ENCODE assay signal across 36 cellular contexts in the genomic region with DNA sequence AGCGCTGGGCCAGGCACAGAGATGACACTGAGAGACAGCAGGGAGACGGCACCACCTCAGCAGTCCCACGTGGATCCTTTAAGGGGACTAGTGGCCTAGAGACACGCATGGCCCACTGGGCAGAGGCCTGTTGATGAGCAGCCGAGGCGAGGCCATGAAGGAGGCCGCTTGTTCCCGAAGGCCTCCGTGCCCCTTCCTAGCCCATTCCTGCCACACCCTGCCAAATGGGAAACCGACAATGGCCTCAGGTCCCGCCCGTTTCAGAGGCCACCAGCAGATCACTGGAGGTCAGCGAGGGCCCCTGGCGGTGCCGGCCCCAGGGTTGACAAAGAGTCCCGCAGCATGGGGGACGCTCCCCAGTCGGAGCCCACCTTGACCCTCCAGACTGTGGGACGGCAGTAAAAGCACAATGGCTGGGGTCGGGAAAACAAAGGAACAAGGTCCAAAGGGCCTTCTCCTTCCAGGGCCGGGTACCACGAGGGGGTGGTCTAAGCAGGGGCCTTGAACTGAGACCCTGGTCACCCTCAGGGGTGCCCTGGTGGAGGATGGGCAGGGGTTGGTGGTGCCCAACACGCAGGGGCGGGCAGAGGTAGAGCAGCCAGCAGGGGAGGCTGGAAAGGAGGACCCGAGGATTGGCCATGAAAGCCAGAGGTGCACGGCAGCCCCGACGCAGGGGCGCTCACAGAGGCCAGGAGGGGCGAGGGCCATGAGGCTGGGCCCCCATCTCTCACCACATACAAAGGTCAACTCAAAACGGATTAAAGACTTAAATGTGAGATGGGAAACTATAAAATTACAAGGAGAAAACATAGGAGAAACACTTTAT. TPM values are rescaled to one million over a fixed set of nuclear protein-coding genes. Genes with fewer than 3 reads are reported as not detected.
"Had no signal": no experiment of that assay in that cellular context is flagged by ENCODE, and none has a peak within 500 bp of the region (broad histone marks: within the 10 kb centered on the region; RNA-seq: fewer than 3 reads in every experiment).

No MANE protein-coding gene starts in this region.

- H3K27me3 ChIP-seq: adrenal gland, body of pancreas, brain microvascular endothelial cell had no signal

- H3K4me3 ChIP-seq: adrenal gland, body of pancreas, breast epithelium had no signal

- ATAC-seq: activated CD8-positive, alpha-beta T cell treated with anti-CD3 and anti-CD28 coated beads for 36 hours; activated naive CD4-positive, alpha-beta T cell treated with anti-CD3 and anti-CD28 coated beads, Interleukin-2, amount 50 U/mL, for 72 hours; activated T-cell treated with anti-CD3 and anti-CD28 coated beads, Interleukin-2, amount 50 U/mL, for 4 hours; activated T-cell treated with anti-CD3 and anti-CD28 coated beads, Interleukin-2, amount 50 U/mL, for 72 hours; activated T-helper 17 cell treated with anti-CD3 and anti-CD28 coated beads, Interleukin-2, amount 50 U/mL, for 72 hours; body of pancreas had no signal

- H3K4me1 ChIP-seq: adrenal gland, breast epithelium had no signal

- H3K27ac ChIP-seq: adrenal gland, body of pancreas, brain microvascular endothelial cell, breast epithelium, VCaP had no signal

- DNase-seq: activated B cell treated with CpG ODN at 0.5 μM for 24 hours; activated CD4-positive, alpha-beta memory T cell treated with anti-CD3 and anti-CD28 coated beads for 36 hours; activated CD4-positive, alpha-beta T cell treated with anti-CD3 and anti-CD28 coated beads for 4 hours; activated CD4-positive, alpha-beta T cell treated with anti-CD3 and anti-CD28 coated beads, Interleukin-2, amount 10 ng/mL, durations not matched to agents 24 days and 14 days; activated CD4-positive, alpha-beta T cell treated with anti-CD3 and anti-CD28 coated beads, Interleukin-2, amount 50 U/mL, for 1 hour; activated CD4-positive, alpha-beta T cell treated with anti-CD3 and anti-CD28 coated beads, Interleukin-2, amount 50 U/mL, for 4 hours; activated CD4-positive, CD25-positive, alpha-beta regulatory T cell treated with anti-CD3 and anti-CD28 coated beads, Interleukin-2, amount 50 U/mL, for 72 hours; activated CD8-positive, alpha-beta memory T cell treated with anti-CD3 and anti-CD28 coated beads, Interleukin-2, amount 50 U/mL, for 4 hours; activated CD8-positive, alpha-beta T cell treated with anti-CD3 and anti-CD28 coated beads for 36 hours; activated effector memory CD4-positive, alpha-beta T cell treated with anti-CD3 and anti-CD28 coated beads, Interleukin-2, amount 50 U/mL, for 16 hours; activated gamma-delta T cell treated with Interleukin-2 at 50 U/mL for 16 hours; activated naive CD4-positive, alpha-beta T cell; activated naive CD4-positive, alpha-beta T cell treated with anti-CD3 and anti-CD28 coated beads for 36 hours; activated naive CD4-positive, alpha-beta T cell treated with anti-CD3 and anti-CD28 coated beads, Interleukin-2, amount 50 U/mL, for 16 hours; activated naive CD8-positive, alpha-beta T cell treated with anti-CD3 and anti-CD28 coated beads for 36 hours; activated T-cell treated with anti-CD3 and anti-CD28 coated beads for 4 hours; activated T-cell treated with anti-CD3 and anti-CD28 coated beads, Interleukin-2, amount 50 U/mL, for 1 hour; activated T-cell treated with anti-CD3 and anti-CD28 coated beads, Interleukin-2, amount 50 U/mL, for 4 hours; activated T-cell treated with anti-CD3 and anti-CD28 coated beads, Interleukin-2, amount 50 U/mL, for 72 hours; adrenal gland; amniotic stem cell; aorta; body of pancreas; brain microvascular endothelial cell; central memory CD4-positive, alpha-beta T cell; T-helper 1 cell; T-helper 2 cell; T-helper 9 cell had no signal

- H3K36me3 ChIP-seq: adrenal gland, brain microvascular endothelial cell, breast epithelium had no signal

- H3K9me3 ChIP-seq: adrenal gland, body of pancreas, breast epithelium had no signal

RNA-seq across cellular contexts. Expression of a gene that starts 19.9 kb away (rescaled TPM):
- total RNA-seq: activated B cell treated with CpG ODN at 0.5 μM for 24 hours; activated CD4-positive, alpha-beta memory T cell treated with anti-CD3 and anti-CD28 coated beads for 36 hours; activated CD4-positive, alpha-beta T cell treated with anti-CD3 and anti-CD28 coated beads, Interleukin-2, amount 10 ng/mL, durations not matched to agents 24 days and 14 days; activated CD8-positive, alpha-beta memory T cell treated with anti-CD3 and anti-CD28 coated beads for 36 hours; activated CD8-positive, alpha-beta T cell treated with anti-CD3 and anti-CD28 coated beads for 36 hours; activated naive CD4-positive, alpha-beta T cell treated with anti-CD3 and anti-CD28 coated beads for 36 hours; activated naive CD4-positive, alpha-beta T cell treated with anti-CD3 and anti-CD28 coated beads, Interleukin-2, amount 50 U/mL, for 72 hours; activated naive CD8-positive, alpha-beta T cell treated with anti-CD3 and anti-CD28 coated beads for 36 hours; activated T-cell treated with anti-CD3 and anti-CD28 coated beads, Interleukin-2, amount 50 U/mL, for 4 hours; activated T-cell treated with anti-CD3 and anti-CD28 coated beads, Interleukin-2, amount 50 U/mL, for 72 hours; activated T-helper 1 cell treated with anti-CD3 and anti-CD28 coated beads, Interleukin-12 subunit alpha, Interleukin-12 subunit beta, Interleukin-2, Interleukin-4 antibody, amounts not matched to agents 30 ng/mL and 10 ng/mL and 1 ng/mL, durations not matched to agents 14 hours and 24 hours and 36 hours; activated T-helper 17 cell treated with anti-CD3 and anti-CD28 coated beads, Interleukin-2, amount 50 U/mL, for 72 hours; adrenal gland; aorta; astrocyte; body of pancreas; cardiac septum had no signal
- polyA plus RNA-seq: adrenal gland, aorta had no signal
